Comparison of ENCODE assay signal across 5 cellular contexts in genomic region chr17:36215909-36216308, GRCh38. TPM values are rescaled to one million over a fixed set of nuclear protein-coding genes. Genes with fewer than 3 reads are reported as not detected.
"Had no signal": no experiment of that assay in that cellular context is flagged by ENCODE, and none has a peak within 500 bp of the region (broad histone marks: within the 10 kb centered on the region; RNA-seq: fewer than 3 reads in every experiment).

No MANE protein-coding gene starts in this region.

RNA-seq across cellular contexts. Expression of gene CCL4L2, which starts 5.0 kb away (rescaled TPM):
- total RNA-seq: GM23338, H1, HepG2, HFFc6, HT1080 had no signal

RNA-seq across cellular contexts. Expression of gene CCL3L1, which starts 19.4 kb away (rescaled TPM):
- total RNA-seq: GM23338, H1, HepG2, HT1080 had no signal

RNA-seq across cellular contexts. Expression of gene TBC1D3B, which starts 39.5 kb away (rescaled TPM):
- total RNA-seq: HT1080 had no signal

RNA-seq across cellular contexts. Expression of gene TBC1D3I, which starts 48.5 kb away (rescaled TPM):
- total RNA-seq: GM23338, H1 had no signal
